ENCODE assay signal across 22 cellular contexts in the genomic region with DNA sequence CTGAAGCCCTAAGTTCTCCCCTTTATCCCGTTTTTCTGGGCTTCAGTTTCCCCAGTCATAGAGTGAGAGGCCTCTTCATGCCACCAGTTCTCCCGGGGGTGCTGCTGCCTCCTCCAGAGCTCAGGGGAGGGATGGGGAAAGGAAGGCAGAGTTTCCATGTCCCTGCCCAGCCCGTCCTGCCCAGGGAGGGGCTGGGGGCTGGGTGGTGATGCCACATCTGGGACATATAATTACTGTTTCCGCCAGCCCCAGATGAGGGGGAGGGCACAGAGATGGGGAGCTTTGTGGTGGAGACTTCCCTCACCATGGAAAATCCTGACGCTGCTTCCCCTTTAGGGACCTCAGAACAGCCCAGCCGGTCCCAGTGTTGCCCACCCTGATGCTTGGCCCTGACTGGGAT. TPM values are rescaled to one million over a fixed set of nuclear protein-coding genes. Genes with fewer than 3 reads are reported as not detected.
DNase-seq lines count a peak whose midpoint lies in the region; ATAC-seq, FAIRE-seq and TF ChIP-seq lines count a peak whose summit lies in the region.
"Had no signal": no experiment of that assay in that cellular context is flagged by ENCODE, and none has a peak within 500 bp of the region (broad histone marks: within the 10 kb centered on the region; RNA-seq: fewer than 3 reads in every experiment).

No MANE protein-coding gene starts in this region.

- H3K27me3 Mint-ChIP-seq in activated naive CD8-positive, alpha-beta T cell treated with anti-CD3 and anti-CD28 coated beads, Interleukin-2, amount 50 U/mL, for 24 hours = no peaks in the 10 kb centered on the region
- H3K27me3 Mint-ChIP-seq: activated naive CD8-positive, alpha-beta T cell had no signal

- peak in 1 of 2 donors; percentile 8 for DNase-seq in ascending aorta (ENCODE audit: low spot score in 2 of 2)
- peak; percentile 23 for DNase-seq in left cardiac atrium
- no peak for DNase-seq in neuronal stem cell (ENCODE audit: low spot score)
- no peak for DNase-seq in upper lobe of right lung
- no peak for DNase-seq in NCI-H748 treated with DMSO at 0.1 percent for 48 hours (lab: John Stamatoyannopoulos, UW)
- DNase-seq in activated naive CD8-positive, alpha-beta T cell treated with anti-CD3 and anti-CD28 coated beads, Interleukin-2, amount 50 U/mL, for 24 hours = no peak
- DNase-seq in GM19239 (ENCODE audit: insufficient read length, low spot score) = no peak
- DNase-seq: AML-193; immature natural killer cell; Kasumi-1; NCI-H1417; NCI-H2171; stimulated activated naive CD4-positive, alpha-beta T cell treated with Interleukin-2 at 50 U/mL for 16 hours; T1000 had no signal

- H3K36me3 Mint-ChIP-seq in activated naive CD8-positive, alpha-beta T cell treated with anti-CD3 and anti-CD28 coated beads, Interleukin-2, amount 50 U/mL, for 24 hours (ENCODE audit: low read depth) = no peaks in the 10 kb centered on the region
- H3K36me3 Mint-ChIP-seq: activated naive CD8-positive, alpha-beta T cell; immature natural killer cell had no signal

- H3K27ac ChIP-seq in ascending aorta = peak overlapping the region; percentile 92 to 97
- H3K27ac ChIP-seq in neuronal stem cell (replicated peaks; ENCODE audit: low read length) = no peak overlapping the region
- peak overlapping the region; percentile 81 for H3K27ac ChIP-seq in upper lobe of right lung

- peak overlapping the region; percentile 22 for H2AK5ac ChIP-seq in neuronal stem cell (ENCODE audit: low read depth, low read length)

- H2BK120ac ChIP-seq in neuronal stem cell (ENCODE audit: low read depth, low read length) = peak overlapping the region; percentile 40

- H3K36me3 ChIP-seq in ascending aorta (no peaks in the 10 kb centered on the region), neuronal stem cell (replicated peaks in 1 of 2; ENCODE audit: control insufficient read depth in 2 of 2, insufficient read depth in 2 of 2, low read length in 2 of 2) (no peaks in the 10 kb centered on the region), upper lobe of right lung (peaks cover 28% of the 10 kb centered on the region)
- H3K36me3 ChIP-seq: HAP-1 had no signal

- no peak overlapping the region for H2BK12ac ChIP-seq in neuronal stem cell (ENCODE audit: low read length)

- no peak overlapping the region for H4K91ac ChIP-seq in neuronal stem cell (ENCODE audit: low read depth, low read length, poor library complexity)

- no peak overlapping the region for H3K4me3 Mint-ChIP-seq in activated naive CD8-positive, alpha-beta T cell treated with anti-CD3 and anti-CD28 coated beads, Interleukin-2, amount 50 U/mL, for 24 hours
- H3K4me3 Mint-ChIP-seq: activated naive CD8-positive, alpha-beta T cell; activated T-helper 1 cell treated with anti-CD3 and anti-CD28 coated beads, Interleukin-12 subunit alpha, Interleukin-12 subunit beta, Interleukin-2, Interleukin-4 antibody, amounts not matched to agents 30 ng/mL and 10 ng/mL and 1 ng/mL, durations not matched to agents 14 hours and 24 hours and 36 hours; immature natural killer cell had no signal

- H3K14ac ChIP-seq in neuronal stem cell (ENCODE audit: low read length) = no peak overlapping the region

- H3K79me1 ChIP-seq in neuronal stem cell (ENCODE audit: low read depth, low read length) = peaks cover 2% of the 10 kb centered on the region

- no peak overlapping the region for H2BK5ac ChIP-seq in neuronal stem cell (ENCODE audit: low read length)

- H2BK15ac ChIP-seq in neuronal stem cell (ENCODE audit: low read length) = peak overlapping the region; percentile 88

- intact Hi-C loops in ascending aorta (cut with DNase I) (loop anchor here (10.0 kb wide), 1 partner anchor 321 kb away; the partner anchor contains the start of gene GARS1), left cardiac atrium (cut with DNase I) (no loop called here), upper lobe of right lung (cut with DNase I) (no loop called here)

- no peaks in the 10 kb centered on the region for H3K9me3 Mint-ChIP-seq in activated naive CD8-positive, alpha-beta T cell treated with anti-CD3 and anti-CD28 coated beads, Interleukin-2, amount 50 U/mL, for 24 hours
- H3K9me3 Mint-ChIP-seq: activated T-helper 1 cell treated with anti-CD3 and anti-CD28 coated beads, Interleukin-12 subunit alpha, Interleukin-12 subunit beta, Interleukin-2, Interleukin-4 antibody, amounts not matched to agents 30 ng/mL and 10 ng/mL and 1 ng/mL, durations not matched to agents 14 hours and 24 hours and 36 hours; immature natural killer cell had no signal

- H3K9ac ChIP-seq in neuronal stem cell (ENCODE audit: low read depth, low read length, poor library complexity) = no peak overlapping the region

- H3K27me3 ChIP-seq in ascending aorta = no peaks in the 10 kb centered on the region
- peaks cover 0 to 12% (median 0%) of the 10 kb centered on the region in 3 experiments for H3K27me3 ChIP-seq in neuronal stem cell (ENCODE audit: control insufficient read depth in 3 of 3, insufficient read depth in 3 of 3, low read depth in 1 of 3, low read length in 3 of 3)
- no peaks in the 10 kb centered on the region for H3K27me3 ChIP-seq in upper lobe of right lung

- no peak overlapping the region for H3K27ac Mint-ChIP-seq in activated naive CD8-positive, alpha-beta T cell treated with anti-CD3 and anti-CD28 coated beads, Interleukin-2, amount 50 U/mL, for 24 hours
- H3K27ac Mint-ChIP-seq: activated naive CD8-positive, alpha-beta T cell; activated T-helper 1 cell treated with anti-CD3 and anti-CD28 coated beads, Interleukin-12 subunit alpha, Interleukin-12 subunit beta, Interleukin-2, Interleukin-4 antibody, amounts not matched to agents 30 ng/mL and 10 ng/mL and 1 ng/mL, durations not matched to agents 14 hours and 24 hours and 36 hours; immature natural killer cell had no signal

- FAIRE-seq in GM19239 (lab: Jason Lieb, UNC) = no peak

- WGBS in neuronal stem cell (ENCODE audit: extremely low coverage in 2 of 2, insufficient read length in 2 of 2, insufficient replicate concordance in 1 of 2), 2 donors = no CpG with 5 or more reads among the region's 6 CpGs

- H3K4me1 ChIP-seq in ascending aorta = peaks cover 20 to 56% of the 10 kb centered on the region in 2 donors
- H3K4me1 ChIP-seq in neuronal stem cell (ENCODE audit: control insufficient read depth in 2 of 2, insufficient read depth in 1 of 2, low read depth in 1 of 2, low read length in 2 of 2) = peaks cover 0 to 22% of the 10 kb centered on the region in 2 donors
- peaks cover 48% of the 10 kb centered on the region for H3K4me1 ChIP-seq in upper lobe of right lung
- H3K4me1 ChIP-seq: HAP-1 had no signal

- no peaks in the 10 kb centered on the region for H3K4me1 Mint-ChIP-seq in activated naive CD8-positive, alpha-beta T cell treated with anti-CD3 and anti-CD28 coated beads, Interleukin-2, amount 50 U/mL, for 24 hours
- H3K4me1 Mint-ChIP-seq: immature natural killer cell had no signal

- no peaks in the 10 kb centered on the region for H3K9me3 ChIP-seq in ascending aorta
- H3K9me3 ChIP-seq in neuronal stem cell (replicated peaks in 1 of 2; ENCODE audit: control insufficient read depth in 2 of 2, insufficient read depth in 1 of 2, low read depth in 1 of 2, low read length in 2 of 2) = no peaks in the 10 kb centered on the region
- H3K9me3 ChIP-seq in upper lobe of right lung = no peaks in the 10 kb centered on the region
- H3K9me3 ChIP-seq: HAP-1 had no signal

- peak overlapping the region; percentile 78 for H3K18ac ChIP-seq in neuronal stem cell (ENCODE audit: low read length)

- no peak overlapping the region for H4K8ac ChIP-seq in neuronal stem cell (ENCODE audit: low read depth, low read length)

- H3K4me3 ChIP-seq in ascending aorta (peak overlapping the region; percentile 62 to 88), neuronal stem cell (ENCODE audit: low read length in 2 of 2) (no peak overlapping the region), upper lobe of right lung (peak overlapping the region; percentile 66)
- H3K4me3 ChIP-seq: HAP-1 had no signal

- H3K4me2 ChIP-seq in neuronal stem cell (ENCODE audit: insufficient read depth, low read length, poor library complexity, severe bottlenecking) = no peak overlapping the region

- H3K23ac ChIP-seq in neuronal stem cell (ENCODE audit: low read depth, low read length, poor library complexity) = no peak overlapping the region

- ATAC-seq in left cardiac atrium (no peak), upper lobe of right lung (no peak), HG03095 (IDR thresholded peaks at IDR 0.05; ENCODE audit: unreplicated experiment) (no peak)
- ATAC-seq in activated naive CD8-positive, alpha-beta T cell treated with anti-CD3 and anti-CD28 coated beads, Interleukin-2, amount 50 U/mL, for 24 hours = no peak

- TF ChIP-seq CTCF in ascending aorta (IDR thresholded peaks at IDR 0.05) (no peak), upper lobe of right lung (IDR thresholded peaks at IDR 0.05) (no peak)

- peak overlapping the region; percentile 30 for H3K4ac ChIP-seq in neuronal stem cell (ENCODE audit: low read length)

- H2AFZ ChIP-seq in neuronal stem cell (ENCODE audit: low read length) = no peak overlapping the region

RNA-seq across cellular contexts. Expression of gene AQP1, which starts 4.1 kb away (rescaled TPM):
- total RNA-seq in ascending aorta (2,113 TPM), left cardiac atrium (100 to 1,000 TPM; 244 to 352 TPM), upper lobe of right lung (1,132 TPM)
- 0.47 TPM for polyA plus RNA-seq in neuronal stem cell (2013, experiment 1 of 2)
- polyA plus RNA-seq in neuronal stem cell (2013, experiment 2 of 2) = 0.46 TPM
- total RNA-seq: G401 had no signal

RNA-seq across cellular contexts. Expression of gene GHRHR, which starts 48.0 kb away (rescaled TPM):
- total RNA-seq in ascending aorta (not detected), left cardiac atrium (not detected), upper lobe of right lung (not detected)
- 0.39 TPM for polyA plus RNA-seq in neuronal stem cell (2013, experiment 1 of 2)
- 0.08 TPM for polyA plus RNA-seq in neuronal stem cell (2013, experiment 2 of 2)
- total RNA-seq: activated T-helper 1 cell treated with anti-CD3 and anti-CD28 coated beads, Interleukin-12 subunit alpha, Interleukin-12 subunit beta, Interleukin-2, Interleukin-4 antibody, amounts not matched to agents 30 ng/mL and 10 ng/mL and 1 ng/mL, durations not matched to agents 14 hours and 24 hours and 36 hours; G401; renal cortical epithelial cell; SK-MEL-5 had no signal
- polyA plus RNA-seq: immature natural killer cell, neural cell had no signal

Comparison
In these comparisons a context has a peak if more than half of its experiments do, and no peak if none do; other contexts are left out.
1. H3K4me3 ChIP-seq: peak in ascending aorta (2 of 2) and upper lobe of right lung (single experiment); none in neuronal stem cell (0 of 2).